8 cellular contexts compared by ENCODE assay signal in genomic region chr9:109098221-109098959, GRCh38. TPM values are rescaled to one million over a fixed set of nuclear protein-coding genes. Genes with fewer than 3 reads are reported as not detected.
DNase-seq lines count a peak whose midpoint lies in the region; ATAC-seq and TF ChIP-seq lines count a peak whose summit lies in the region.

No MANE protein-coding gene starts in this region.

- TF ChIP-seq CTCF in Calu3 (IDR thresholded peaks at IDR 0.05; ENCODE audit: unreplicated experiment) (no peak), cardiac muscle cell (IDR thresholded peaks at IDR 0.05; ENCODE audit: low read depth, low read length) (peak; percentile 45)

- DNase-seq in Calu3: no peak
- no peak for DNase-seq in activated CD4-positive, alpha-beta memory T cell treated with anti-CD3 and anti-CD28 coated beads for 36 hours
- peak; percentile 47 to 92 for DNase-seq in cardiac muscle cell (ENCODE audit: low read depth in 1 of 2, low spot score in 1 of 2)
- DNase-seq in GF-D8 (lab: John Stamatoyannopoulos, UW): no peak

- H3K27ac ChIP-seq in cardiac muscle cell (peak overlapping the region; percentile 81), skeletal muscle tissue (ENCODE audit: low read depth, low read length) (peak overlapping the region; percentile 76)

- H3K4me1 ChIP-seq in cardiac muscle cell (ENCODE audit: low read depth) (peaks cover 47% of the 10 kb centered on the region), skeletal muscle tissue (ENCODE audit: control insufficient read depth in 3 of 3, insufficient read depth in 3 of 3, low read length in 3 of 3) (peaks cover 61 to 80% (median 68%) of the 10 kb centered on the region in 3 donors)

- H3K4me3 Mint-ChIP-seq in Calu3 (ENCODE audit: low read depth, unreplicated experiment): no peak overlapping the region
- H3K4me3 Mint-ChIP-seq in activated CD4-positive, alpha-beta memory T cell treated with anti-CD3 and anti-CD28 coated beads for 36 hours: peak overlapping the region; percentile 35

- H3K27me3 ChIP-seq in cardiac muscle cell (no peaks in the 10 kb centered on the region), skeletal muscle tissue (ENCODE audit: control insufficient read depth in 3 of 3, insufficient read depth in 3 of 3, low read length in 3 of 3) (no peaks in the 10 kb centered on the region)

- no peak overlapping the region for H3K4me3 ChIP-seq in cardiac muscle cell
- peak overlapping the region; percentile 6 to 37 (median 20) for H3K4me3 ChIP-seq in skeletal muscle tissue (ENCODE audit: low read length in 3 of 3)

- BruUV-seq in Calu3 (replicated peaks; lab: Mats Ljungman, UMichigan): no TSS peak

- H3K9me3 Mint-ChIP-seq in Calu3 (ENCODE audit: low read depth, unreplicated experiment): no peaks in the 10 kb centered on the region
- H3K9me3 Mint-ChIP-seq in activated CD4-positive, alpha-beta memory T cell treated with anti-CD3 and anti-CD28 coated beads for 36 hours: peaks cover 8% of the 10 kb centered on the region

- POLR2A ChIA-PET in activated CD4-positive, alpha-beta memory T cell treated with anti-CD3 and anti-CD28 coated beads for 36 hours (lab: Charles Lee): no interaction called here

- H3K36me3 ChIP-seq in cardiac muscle cell (no peaks in the 10 kb centered on the region), skeletal muscle tissue (ENCODE audit: control insufficient read depth in 3 of 3, insufficient read depth in 3 of 3, low read length in 3 of 3) (peaks cover 0 to 3% (median 0%) of the 10 kb centered on the region in 3 donors)

- H3K9me3 ChIP-seq in cardiac muscle cell (ENCODE audit: low read depth): no peaks in the 10 kb centered on the region
- no peaks in the 10 kb centered on the region for H3K9me3 ChIP-seq in skeletal muscle tissue (ENCODE audit: control insufficient read depth in 3 of 3, low read length in 3 of 3)

- peak overlapping the region; percentile 50 for H3K27ac Mint-ChIP-seq in Calu3 (ENCODE audit: unreplicated experiment)
- peak overlapping the region; percentile 77 for H3K27ac Mint-ChIP-seq in activated CD4-positive, alpha-beta memory T cell treated with anti-CD3 and anti-CD28 coated beads for 36 hours

- peaks cover 66% of the 10 kb centered on the region for H3K4me1 Mint-ChIP-seq in Calu3 (ENCODE audit: low read depth, unreplicated experiment)
- H3K4me1 Mint-ChIP-seq in activated CD4-positive, alpha-beta memory T cell treated with anti-CD3 and anti-CD28 coated beads for 36 hours (ENCODE audit: low read depth): peaks cover 86% of the 10 kb centered on the region

- CTCF ChIA-PET in Calu3 (lab: Charles Lee): interaction anchor here (0.5 kb wide), 1 partner anchor 56 kb away, joined by 5 read pairs; no protein-coding TSS in a partner anchor
- CTCF ChIA-PET in activated CD4-positive, alpha-beta memory T cell treated with anti-CD3 and anti-CD28 coated beads for 36 hours (lab: Charles Lee): no interaction called here

- H3K27me3 Mint-ChIP-seq in Calu3 (ENCODE audit: unreplicated experiment): no peaks in the 10 kb centered on the region
- no peaks in the 10 kb centered on the region for H3K27me3 Mint-ChIP-seq in activated CD4-positive, alpha-beta memory T cell treated with anti-CD3 and anti-CD28 coated beads for 36 hours

- peak overlapping the region; percentile 11 to 52 (median 12) for H3K9ac ChIP-seq in skeletal muscle tissue (ENCODE audit: low read depth in 1 of 3, low read length in 3 of 3)

- intact Hi-C loops in Calu3 (cut with micrococcal nuclease; ENCODE audit: unreplicated experiment): loop anchor here (1.0 kb wide), 1 partner anchor 11 kb away; no protein-coding TSS in a partner anchor
- intact Hi-C loops in activated CD4-positive, alpha-beta memory T cell treated with anti-CD3 and anti-CD28 coated beads for 36 hours (cut with micrococcal nuclease): no loop called here

- H3K36me3 Mint-ChIP-seq in Calu3 (ENCODE audit: insufficient read depth, unreplicated experiment): peaks cover 3% of the 10 kb centered on the region
- H3K36me3 Mint-ChIP-seq in activated CD4-positive, alpha-beta memory T cell treated with anti-CD3 and anti-CD28 coated beads for 36 hours: peaks cover 26% of the 10 kb centered on the region

- ATAC-seq in HG02852 (IDR thresholded peaks at IDR 0.05; ENCODE audit: unreplicated experiment) (peak; percentile 48), GM19452 (IDR thresholded peaks at IDR 0.05; ENCODE audit: unreplicated experiment) (no peak), GM21423 (IDR thresholded peaks at IDR 0.05; ENCODE audit: unreplicated experiment) (no peak)

RNA-seq across cellular contexts. Expression of gene TMEM245, which starts 21.4 kb away (rescaled TPM):
- total RNA-seq in Calu3 (2022) (52.2 and 54.0 TPM in 2 replicates), cardiac muscle cell (63.7 and 88.1 TPM in 2 replicates), skeletal muscle tissue (62.6 TPM)
- total RNA-seq in activated CD4-positive, alpha-beta memory T cell treated with anti-CD3 and anti-CD28 coated beads for 36 hours: 10 to 100 TPM; 23.0 TPM
- polyA plus RNA-seq in cardiac muscle cell: 75.6 and 117 TPM in 2 replicates

Comparison
In these comparisons a context has a peak if more than half of its experiments do, and no peak if none do; other contexts are left out.
1. DNase-seq: peak in cardiac muscle cell (2 of 2); none in Calu3 (single experiment), activated CD4-positive, alpha-beta memory T cell treated with anti-CD3 and anti-CD28 coated beads for 36 hours (single experiment) and GF-D8 (single experiment).